ENCODE assay signal across 32 cellular contexts in the genomic region with DNA sequence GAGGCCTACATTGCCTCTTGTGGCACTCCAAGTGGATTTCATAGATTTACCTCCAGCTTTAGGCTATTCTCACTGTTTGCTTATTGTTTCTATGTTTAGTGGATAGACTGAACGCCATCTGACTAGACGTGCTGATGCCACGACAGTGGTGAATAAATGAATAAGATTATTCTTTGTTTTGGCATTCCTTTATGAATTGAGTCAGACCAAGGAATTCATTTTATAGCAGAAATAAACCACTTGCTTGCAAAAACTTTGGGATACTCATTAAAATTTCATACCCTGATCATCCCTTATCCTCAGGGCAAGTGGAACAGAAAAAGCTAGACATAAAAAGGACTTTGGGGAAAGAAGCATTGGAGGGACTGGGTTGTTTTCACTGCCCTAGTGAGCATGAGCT.
A peak's percentile ranks its signal among the peaks of the same experiment; 100 is the strongest.
DNase-seq lines count a peak whose midpoint lies in the region; ATAC-seq and TF ChIP-seq lines count a peak whose summit lies in the region.
"Had no signal": no experiment of that assay in that cellular context is flagged by ENCODE, and none has a peak within 500 bp of the region (broad histone marks: within the 10 kb centered on the region; RNA-seq: fewer than 3 reads in every experiment).

No MANE protein-coding gene starts in this region.

- H3K36me3 ChIP-seq in mesenchymal stem cell (ENCODE audit: control insufficient read depth in 1 of 2, insufficient read depth in 2 of 2, low read depth in 1 of 2, low read length in 2 of 2): no peaks in the 10 kb centered on the region
- H3K36me3 ChIP-seq: cardiac muscle cell, pancreas, thoracic aorta, vagina had no signal

- no peak overlapping the region for H2BK15ac ChIP-seq in mesenchymal stem cell (ENCODE audit: low read depth, poor library complexity, severe bottlenecking)

- no peak overlapping the region for H2AFZ ChIP-seq in mesenchymal stem cell (ENCODE audit: low read depth, low read length)

- H3K23ac ChIP-seq in mesenchymal stem cell (ENCODE audit: low read length in 2 of 2): no peak overlapping the region

- no peak overlapping the region for H3K9ac ChIP-seq in mesenchymal stem cell (ENCODE audit: low read length)

- H2BK5ac ChIP-seq in mesenchymal stem cell (ENCODE audit: low read depth, low read length, poor library complexity, severe bottlenecking): no peak overlapping the region

- intact Hi-C loops in natural killer cell (cut with micrococcal nuclease): no loop called here

- no peak overlapping the region for H4K8ac ChIP-seq in mesenchymal stem cell (ENCODE audit: low read length)

- H3K27ac Mint-ChIP-seq in natural killer cell: no peak overlapping the region
- H3K27ac Mint-ChIP-seq: activated B cell treated with CpG ODN at 0.5 μM for 24 hours; activated CD4-positive, alpha-beta T cell treated with anti-CD3 and anti-CD28 coated beads, Interleukin-2, amount 10 ng/mL, durations not matched to agents 7 days and 5 days; activated naive CD8-positive, alpha-beta T cell treated with anti-CD3 and anti-CD28 coated beads for 36 hours; IgD-negative memory B cell; immature natural killer cell; nephron progenitor cell; stimulated activated naive CD8-positive, alpha-beta T cell treated with anti-CD3 and anti-CD28 coated beads, Interleukin-15, Interleukin-2, amounts not matched to agents 100 ng/mL and 50 ng/mL, for 24 hours; T-cell had no signal

- H3K36me3 Mint-ChIP-seq in natural killer cell: no peaks in the 10 kb centered on the region
- H3K36me3 Mint-ChIP-seq: IgD-negative memory B cell had no signal

- DNase-seq in AG09309 (ENCODE audit: low read depth): peak; percentile 82
- peak; percentile 75 for DNase-seq in GM04504 (ENCODE audit: low read depth)
- peak; percentile 43 for DNase-seq in RPMI7951 (ENCODE audit: low read depth)
- DNase-seq in foreskin keratinocyte: peak; percentile 51 to 67
- no peak for DNase-seq in natural killer cell
- no peak for DNase-seq in mesenchymal stem cell
- no peak for DNase-seq in stimulated activated CD4-positive, alpha-beta T cell treated with anti-CD3 and anti-CD28 coated beads, Interleukin-4, amount 100 ng/mL, for 24 hours
- no peak for DNase-seq in pons (ENCODE audit: low spot score)
- DNase-seq: activated B cell treated with CpG ODN at 0.5 μM for 24 hours; activated CD4-positive, alpha-beta T cell treated with anti-CD3 and anti-CD28 coated beads, Interleukin-2, amount 10 ng/mL, durations not matched to agents 7 days and 5 days; activated effector memory CD4-positive, alpha-beta T cell treated with anti-CD3 and anti-CD28 coated beads, Interleukin-2, amount 50 U/mL, for 16 hours; activated naive CD8-positive, alpha-beta T cell treated with anti-CD3 and anti-CD28 coated beads for 36 hours; activated T-cell treated with anti-CD3 and anti-CD28 coated beads, Interleukin-2, amount 50 U/mL, for 1 hour; anterior cingulate cortex; C1 segment of cervical spinal cord; immature natural killer cell; left colon; NCI-H1092; NCI-H1694; NCI-H446; NCI-H748 treated with DMSO at 0.1 percent for 48 hours; nephron progenitor cell; pancreas; small intestine; T-cell had no signal

- 80% methylated on average over 1 of the region's 3 CpGs for WGBS in mesenchymal stem cell

- no peak overlapping the region for H3K4ac ChIP-seq in mesenchymal stem cell (ENCODE audit: low read depth in 1 of 2, low read length in 2 of 2)

- H2BK12ac ChIP-seq in mesenchymal stem cell (ENCODE audit: low read length in 2 of 2): no peak overlapping the region

- no peak overlapping the region for H3K4me2 ChIP-seq in mesenchymal stem cell (ENCODE audit: low read length, poor library complexity, severe bottlenecking)

- peaks cover 5% of the 10 kb centered on the region for H3K4me1 ChIP-seq in foreskin keratinocyte
- H3K4me1 ChIP-seq in mesenchymal stem cell (ENCODE audit: control insufficient read depth, insufficient read depth, low read depth, low read length): no peaks in the 10 kb centered on the region
- H3K4me1 ChIP-seq: pancreas, vagina had no signal

- H3K9me3 Mint-ChIP-seq in natural killer cell: peaks cover 0 to 2% of the 10 kb centered on the region in 2 donors
- H3K9me3 Mint-ChIP-seq: activated naive CD8-positive, alpha-beta T cell treated with anti-CD3 and anti-CD28 coated beads for 36 hours; nephron progenitor cell had no signal

- H3K18ac ChIP-seq in mesenchymal stem cell (ENCODE audit: low read depth in 1 of 2, low read length in 2 of 2): no peak overlapping the region

- no peak overlapping the region for H4K91ac ChIP-seq in mesenchymal stem cell (ENCODE audit: low read length)

- H3K9me3 ChIP-seq in mesenchymal stem cell (ENCODE audit: control insufficient read depth, low read length): no peaks in the 10 kb centered on the region
- H3K9me3 ChIP-seq: pancreas, thoracic aorta, vagina had no signal

- no peak overlapping the region for H3K27ac ChIP-seq in foreskin keratinocyte
- no peak overlapping the region for H3K27ac ChIP-seq in mesenchymal stem cell (ENCODE audit: low read length, poor library complexity, severe bottlenecking)
- H3K27ac ChIP-seq: cardiac muscle cell, pancreas, thoracic aorta, vagina had no signal

- no peaks in the 10 kb centered on the region for H3K79me1 ChIP-seq in mesenchymal stem cell (replicated peaks; ENCODE audit: low read length, poor library complexity, severe bottlenecking)

- H3K4me3 Mint-ChIP-seq in natural killer cell: no peak overlapping the region
- H3K4me3 Mint-ChIP-seq: activated B cell treated with CpG ODN at 0.5 μM for 24 hours; activated CD4-positive, alpha-beta T cell treated with anti-CD3 and anti-CD28 coated beads, Interleukin-2, amount 10 ng/mL, durations not matched to agents 7 days and 5 days; activated naive CD8-positive, alpha-beta T cell treated with anti-CD3 and anti-CD28 coated beads for 36 hours; IgD-negative memory B cell; immature natural killer cell; nephron progenitor cell; stimulated activated naive CD8-positive, alpha-beta T cell treated with anti-CD3 and anti-CD28 coated beads, Interleukin-15, Interleukin-2, amounts not matched to agents 100 ng/mL and 50 ng/mL, for 24 hours; T-cell had no signal

- TF ChIP-seq CTCF in AG09309 (IDR thresholded peaks at IDR 0.05; ENCODE audit: control insufficient read depth, insufficient read depth, low read depth, low read length, missing control alignments) (no peak), foreskin keratinocyte (conservative IDR thresholded peaks at IDR 0.05) (no peak), natural killer cell (IDR thresholded peaks at IDR 0.05) (no peak)

- no peaks in the 10 kb centered on the region for H3K27me3 Mint-ChIP-seq in natural killer cell (ENCODE audit: low read depth in 2 of 2)
- H3K27me3 Mint-ChIP-seq: activated B cell treated with CpG ODN at 0.5 μM for 24 hours; activated CD4-positive, alpha-beta T cell treated with anti-CD3 and anti-CD28 coated beads, Interleukin-2, amount 10 ng/mL, durations not matched to agents 7 days and 5 days; activated naive CD8-positive, alpha-beta T cell treated with anti-CD3 and anti-CD28 coated beads for 36 hours; IgD-negative memory B cell; stimulated activated naive CD8-positive, alpha-beta T cell treated with anti-CD3 and anti-CD28 coated beads, Interleukin-15, Interleukin-2, amounts not matched to agents 100 ng/mL and 50 ng/mL, for 24 hours had no signal

- H3K4me1 Mint-ChIP-seq in natural killer cell: peaks cover 0 to 9% of the 10 kb centered on the region in 2 donors
- H3K4me1 Mint-ChIP-seq: activated B cell treated with CpG ODN at 0.5 μM for 24 hours, IgD-negative memory B cell, immature natural killer cell had no signal

- no peak overlapping the region for H3K14ac ChIP-seq in mesenchymal stem cell (ENCODE audit: low read length in 2 of 2)

- no peak for ATAC-seq in foreskin keratinocyte
- ATAC-seq in natural killer cell: no peak
- ATAC-seq: HCT116, left colon, Panc1, pancreas, T-cell had no signal

- H3K27me3 ChIP-seq in foreskin keratinocyte (no peaks in the 10 kb centered on the region), mesenchymal stem cell (ENCODE audit: control insufficient read depth in 1 of 2, insufficient read depth in 1 of 2, low read length in 2 of 2) (no peaks in the 10 kb centered on the region)
- H3K27me3 ChIP-seq: cardiac muscle cell, pancreas, vagina had no signal

- H2AK5ac ChIP-seq in mesenchymal stem cell (ENCODE audit: low read length, severe bottlenecking): no peak overlapping the region

- H3K4me3 ChIP-seq in AG09309 (ENCODE audit: control insufficient read depth, low read depth, low read length): no peak overlapping the region
- no peak overlapping the region for H3K4me3 ChIP-seq in mesenchymal stem cell (ENCODE audit: insufficient read depth in 1 of 2, low read depth in 1 of 2, low read length in 2 of 2)
- H3K4me3 ChIP-seq: cardiac muscle cell, pancreas, thoracic aorta, vagina had no signal

- no peak overlapping the region for H2BK120ac ChIP-seq in mesenchymal stem cell (ENCODE audit: low read depth, low read length)

Comparison
In these comparisons a context has a peak if more than half of its experiments do, and no peak if none do; other contexts are left out.
1. DNase-seq: peak in AG09309 (single experiment), GM04504 (single experiment), RPMI7951 (single experiment) and foreskin keratinocyte (2 of 2); none in natural killer cell (single experiment), mesenchymal stem cell (single experiment), stimulated activated CD4-positive, alpha-beta T cell treated with anti-CD3 and anti-CD28 coated beads, Interleukin-4, amount 100 ng/mL, for 24 hours (single experiment) and pons (single experiment).